ENCODE assay signal across 9 cellular contexts in the genomic region with DNA sequence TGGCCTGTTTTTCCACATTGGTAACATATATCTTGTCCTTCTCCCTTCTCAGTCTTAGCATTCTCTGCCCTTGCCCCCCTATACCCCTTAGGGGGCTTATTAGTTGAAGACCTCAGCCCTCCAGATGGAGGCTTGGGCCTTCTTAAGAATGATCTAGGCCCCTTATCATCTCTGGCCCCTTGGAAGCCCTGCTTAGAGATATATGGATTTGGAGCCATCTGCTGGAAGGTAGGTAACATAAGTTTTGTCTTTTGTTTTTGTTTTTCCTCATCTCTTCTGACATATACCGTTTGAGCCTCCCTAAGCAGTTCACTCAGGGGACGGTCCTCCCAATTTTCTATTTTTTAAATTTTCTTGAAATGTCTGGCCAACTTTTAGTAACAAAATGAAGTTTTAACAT.
DNase-seq lines count a peak whose midpoint lies in the region; ATAC-seq and TF ChIP-seq lines count a peak whose summit lies in the region.
"Had no signal": no experiment of that assay in that cellular context is flagged by ENCODE, and none has a peak within 500 bp of the region (broad histone marks: within the 10 kb centered on the region; RNA-seq: fewer than 3 reads in every experiment).

No MANE protein-coding gene starts in this region.

- POLR2A ChIA-PET in RWPE1 (lab: Yijun Ruan, JAX; ENCODE audit: low non-redundant PET), result no interaction called here

- TF ChIP-seq CTCF in AG09309 (IDR thresholded peaks at IDR 0.05; ENCODE audit: control insufficient read depth, insufficient read depth, low read depth, low read length, missing control alignments) (peak; percentile 39), GM12873 (IDR thresholded peaks at IDR 0.05; ENCODE audit: insufficient read depth, low read depth, low read length, missing control alignments) (peak; percentile 30), epithelial cell of esophagus (IDR thresholded peaks at IDR 0.05; ENCODE audit: insufficient read depth, low read depth, low read length, missing control alignments) (peak; percentile 20), RWPE1 (conservative IDR thresholded peaks at IDR 0.05; ENCODE audit: low read depth) (no peak)

- no peaks in the 10 kb centered on the region for H3K9me3 ChIP-seq in NT2/D1 (ENCODE audit: insufficient read depth, low read length)

- DNase-seq in AG09309 (ENCODE audit: low read depth), result no peak
- DNase-seq in NT2/D1 (ENCODE audit: low read depth, low spot score), result peak; percentile 28
- peak; percentile 0 for DNase-seq in epithelial cell of esophagus (ENCODE audit: low read depth)
- no peak for DNase-seq in NOMO-1 (lab: John Stamatoyannopoulos, UW; ENCODE audit: unreplicated experiment in 2 of 2)
- no peak for DNase-seq in RWPE1 (ENCODE audit: low spot score)

- CTCF ChIA-PET in RWPE1 (lab: Yijun Ruan, JAX), result no interaction called here

- no peak overlapping the region for H3K27ac ChIP-seq in RWPE1

- no peak overlapping the region for H3K9ac ChIP-seq in NT2/D1 (ENCODE audit: insufficient read length, low read depth)

- H3K4me3 ChIP-seq in AG09309 (ENCODE audit: control insufficient read depth, low read depth, low read length) (no peak overlapping the region), NT2/D1 (ENCODE audit: insufficient read length, low read depth) (no peak overlapping the region), epithelial cell of esophagus (ENCODE audit: low read length) (no peak overlapping the region)
- H3K4me3 ChIP-seq: K562 had no signal

- H3K27me3 ChIP-seq in NT2/D1 (ENCODE audit: insufficient read depth, insufficient read length), result no peaks in the 10 kb centered on the region

- no peak for ATAC-seq in HG02571 (IDR thresholded peaks at IDR 0.05; ENCODE audit: unreplicated experiment)
- ATAC-seq in GM19463 (IDR thresholded peaks at IDR 0.05; ENCODE audit: unreplicated experiment), result no peak
- ATAC-seq: K562 had no signal

- H3K36me3 ChIP-seq in NT2/D1 (ENCODE audit: insufficient read depth, insufficient read length, low read length), result no peaks in the 10 kb centered on the region

- H3K4me1 ChIP-seq in NT2/D1 (ENCODE audit: insufficient read depth, insufficient read length), result no peaks in the 10 kb centered on the region

Comparison
In these comparisons a context has a peak if more than half of its experiments do, and no peak if none do; other contexts are left out.
1. DNase-seq: peak in NT2/D1 (single experiment) and epithelial cell of esophagus (single experiment); none in AG09309 (single experiment), NOMO-1 (0 of 2) and RWPE1 (single experiment).